Comparison of ENCODE assay signal across 19 cellular contexts in the genomic region with DNA sequence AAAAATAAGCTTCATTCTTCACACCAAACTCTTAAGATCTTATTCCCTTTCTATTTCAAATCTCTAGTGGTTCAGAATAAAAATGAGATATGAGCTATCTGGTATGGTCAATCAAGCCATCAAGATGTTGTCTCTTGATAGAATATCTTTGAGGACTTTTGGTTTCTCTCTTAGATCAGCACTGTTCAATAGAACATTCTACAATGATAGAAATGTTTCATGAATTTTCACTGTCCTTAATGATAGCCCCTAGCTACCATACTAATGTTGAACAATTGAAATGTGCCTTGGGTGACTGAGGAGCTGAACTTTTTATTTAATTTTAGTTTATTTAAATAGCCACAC. TPM values are rescaled to one million over a fixed set of nuclear protein-coding genes. Genes with fewer than 3 reads are reported as not detected.
DNase-seq lines count a peak whose midpoint lies in the region; ATAC-seq and TF ChIP-seq lines count a peak whose summit lies in the region.
"Had no signal": no experiment of that assay in that cellular context is flagged by ENCODE, and none has a peak within 500 bp of the region (broad histone marks: within the 10 kb centered on the region; RNA-seq: fewer than 3 reads in every experiment).

No MANE protein-coding gene starts in this region.

- no peak overlapping the region for H3K4me3 ChIP-seq in aorta (ENCODE audit: low read length in 2 of 2)
- H3K4me3 ChIP-seq: ascending aorta, lower lobe of right lung, tibial artery had no signal

- H3K4me3 Mint-ChIP-seq in activated CD4-positive, alpha-beta memory T cell treated with anti-CD3 and anti-CD28 coated beads for 36 hours: no peak overlapping the region
- no peak overlapping the region for H3K4me3 Mint-ChIP-seq in activated CD4-positive, alpha-beta memory T cell treated with anti-CD3 and anti-CD28 coated beads, Interleukin-2, amount 10 ng/mL, durations not matched to agents 7 days and 5 days
- peak overlapping the region; percentile 70 for H3K4me3 Mint-ChIP-seq in activated T-helper 17 cell treated with anti-CD3 and anti-CD28 coated beads, Interleukin-2, amount 50 U/mL, for 72 hours

- H3K27me3 Mint-ChIP-seq in activated CD4-positive, alpha-beta memory T cell treated with anti-CD3 and anti-CD28 coated beads for 36 hours: no peaks in the 10 kb centered on the region
- no peaks in the 10 kb centered on the region for H3K27me3 Mint-ChIP-seq in activated CD4-positive, alpha-beta memory T cell treated with anti-CD3 and anti-CD28 coated beads, Interleukin-2, amount 10 ng/mL, durations not matched to agents 7 days and 5 days
- no peaks in the 10 kb centered on the region for H3K27me3 Mint-ChIP-seq in activated T-helper 17 cell treated with anti-CD3 and anti-CD28 coated beads, Interleukin-2, amount 50 U/mL, for 72 hours

- peaks cover 9% of the 10 kb centered on the region for H3K9me3 Mint-ChIP-seq in activated CD4-positive, alpha-beta memory T cell treated with anti-CD3 and anti-CD28 coated beads for 36 hours
- H3K9me3 Mint-ChIP-seq in activated CD4-positive, alpha-beta memory T cell treated with anti-CD3 and anti-CD28 coated beads, Interleukin-2, amount 10 ng/mL, durations not matched to agents 7 days and 5 days: peaks cover 2% of the 10 kb centered on the region
- H3K9me3 Mint-ChIP-seq in activated T-helper 17 cell treated with anti-CD3 and anti-CD28 coated beads, Interleukin-2, amount 50 U/mL, for 72 hours: peaks cover 5% of the 10 kb centered on the region

- POLR2A ChIA-PET in activated CD4-positive, alpha-beta memory T cell treated with anti-CD3 and anti-CD28 coated beads for 36 hours (lab: Charles Lee): no interaction called here
- POLR2A ChIA-PET in activated CD4-positive, alpha-beta memory T cell treated with anti-CD3 and anti-CD28 coated beads, Interleukin-2, amount 10 ng/mL, durations not matched to agents 7 days and 5 days (lab: Charles Lee): interaction anchor here (0.8 to 1.1 kb wide), 2 partner anchors 13 to 54 kb away, joined by 3 to 5 read pairs; no protein-coding TSS in a partner anchor

- ATAC-seq in GM19395 (IDR thresholded peaks at IDR 0.05; ENCODE audit: unreplicated experiment) (peak; percentile 26), HG02938 (IDR thresholded peaks at IDR 0.05; ENCODE audit: unreplicated experiment) (peak; percentile 16), aorta (ENCODE audit: low FRiP score) (no peak)
- peak; percentile 20 for ATAC-seq in activated T-helper 17 cell treated with anti-CD3 and anti-CD28 coated beads, Interleukin-2, amount 50 U/mL, for 72 hours (replicated peaks)

- intact Hi-C loops in activated CD4-positive, alpha-beta memory T cell treated with anti-CD3 and anti-CD28 coated beads for 36 hours (cut with micrococcal nuclease): loop anchor here (1.0 kb wide), 1 partner anchor 8 kb away; no protein-coding TSS in a partner anchor
- intact Hi-C loops in aorta (cut with DNase I): no loop called here

- H3K9me3 ChIP-seq in aorta (ENCODE audit: control insufficient read depth, low read length): no peaks in the 10 kb centered on the region
- H3K9me3 ChIP-seq: ascending aorta, lower lobe of right lung, tibial artery had no signal

- no peak for TF ChIP-seq CTCF in GM13976 (IDR thresholded peaks at IDR 0.05; ENCODE audit: borderline replicate concordance, control extremely low read depth, extremely low read depth, insufficient read depth, missing control alignments)

- CTCF ChIA-PET in activated CD4-positive, alpha-beta memory T cell treated with anti-CD3 and anti-CD28 coated beads for 36 hours (lab: Charles Lee): interaction anchor here (0.7 to 3.8 kb wide), 3 partner anchors 24 to 139 kb away, joined by 3 to 22 read pairs (median 3); a partner anchor contains a TSS
- CTCF ChIA-PET in activated CD4-positive, alpha-beta memory T cell treated with anti-CD3 and anti-CD28 coated beads, Interleukin-2, amount 10 ng/mL, durations not matched to agents 7 days and 5 days (lab: Charles Lee): interaction anchor here (1.0 to 1.5 kb wide), 3 partner anchors 21 to 141 kb away, joined by 3 to 11 read pairs (median 4); a partner anchor contains a TSS

- H3K27me3 ChIP-seq in aorta (ENCODE audit: control insufficient read depth in 1 of 2, insufficient read depth in 2 of 2, low read length in 1 of 2): no peaks in the 10 kb centered on the region
- H3K27me3 ChIP-seq: ascending aorta, tibial artery had no signal

- H3K36me3 Mint-ChIP-seq in activated CD4-positive, alpha-beta memory T cell treated with anti-CD3 and anti-CD28 coated beads for 36 hours: peaks cover 35% of the 10 kb centered on the region
- H3K36me3 Mint-ChIP-seq in activated CD4-positive, alpha-beta memory T cell treated with anti-CD3 and anti-CD28 coated beads, Interleukin-2, amount 10 ng/mL, durations not matched to agents 7 days and 5 days (ENCODE audit: low read depth): peaks cover 39% of the 10 kb centered on the region
- peaks cover 47% of the 10 kb centered on the region for H3K36me3 Mint-ChIP-seq in activated T-helper 17 cell treated with anti-CD3 and anti-CD28 coated beads, Interleukin-2, amount 50 U/mL, for 72 hours (ENCODE audit: low read depth)

- H3K4me1 Mint-ChIP-seq in activated CD4-positive, alpha-beta memory T cell treated with anti-CD3 and anti-CD28 coated beads for 36 hours (ENCODE audit: low read depth): peaks cover 15% of the 10 kb centered on the region
- H3K4me1 Mint-ChIP-seq in activated CD4-positive, alpha-beta memory T cell treated with anti-CD3 and anti-CD28 coated beads, Interleukin-2, amount 10 ng/mL, durations not matched to agents 7 days and 5 days: peaks cover 20% of the 10 kb centered on the region
- H3K4me1 Mint-ChIP-seq in activated T-helper 17 cell treated with anti-CD3 and anti-CD28 coated beads, Interleukin-2, amount 50 U/mL, for 72 hours: peaks cover 25% of the 10 kb centered on the region

- in situ Hi-C loops in GM13976 (cut with MboI; ENCODE audit: low sequenced_read_pairs, unreplicated experiment): no loop called here

- H3K27ac Mint-ChIP-seq in activated CD4-positive, alpha-beta memory T cell treated with anti-CD3 and anti-CD28 coated beads for 36 hours: peak overlapping the region; percentile 51
- H3K27ac Mint-ChIP-seq in activated CD4-positive, alpha-beta memory T cell treated with anti-CD3 and anti-CD28 coated beads, Interleukin-2, amount 10 ng/mL, durations not matched to agents 7 days and 5 days: no peak overlapping the region
- H3K27ac Mint-ChIP-seq in activated T-helper 17 cell treated with anti-CD3 and anti-CD28 coated beads, Interleukin-2, amount 50 U/mL, for 72 hours: peak overlapping the region; percentile 92

- H3K4me1 ChIP-seq in aorta (ENCODE audit: control insufficient read depth in 1 of 2, insufficient read depth in 2 of 2, low read length in 2 of 2): no peaks in the 10 kb centered on the region
- H3K4me1 ChIP-seq: ascending aorta, lower lobe of right lung, tibial artery had no signal

- DNase-seq in activated CD4-positive, alpha-beta memory T cell treated with anti-CD3 and anti-CD28 coated beads for 36 hours: no peak
- no peak for DNase-seq in activated CD4-positive, alpha-beta memory T cell treated with anti-CD3 and anti-CD28 coated beads, Interleukin-2, amount 10 ng/mL, durations not matched to agents 7 days and 5 days
- DNase-seq in GM13976 (ENCODE audit: low spot score) (no peak), aorta (no peak), activated gamma-delta T cell treated with Interleukin-2 at 50 U/mL for 16 hours (no peak)
- DNase-seq: activated naive CD4-positive, alpha-beta T cell; islet precursor cell; lower lobe of right lung; NCI-H2081 treated with DMSO at 0.1 percent for 48 hours; NCI-H510A treated with DMSO at 0.1 percent for 48 hours; occipital lobe; SIG-M5; stimulated activated CD4-positive, alpha-beta T cell treated with anti-CD3 and anti-CD28 coated beads, Interleukin-12 subunit alpha, Interleukin-12 subunit beta, amount 100 ng/mL, for 4 hours; tibial artery had no signal

- H3K36me3 ChIP-seq in aorta (ENCODE audit: control insufficient read depth in 1 of 2, insufficient read depth in 2 of 2, low read length in 1 of 2): peaks cover 2 to 4% of the 10 kb centered on the region in 2 donors

- H3K27ac ChIP-seq in aorta (ENCODE audit: low read depth in 1 of 2, low read length in 2 of 2): no peak overlapping the region
- H3K27ac ChIP-seq: ascending aorta, KMS-11, lower lobe of right lung, tibial artery had no signal

RNA-seq across cellular contexts. Expression of a gene that starts 24.1 kb away (rescaled TPM):
- 1 to 10 TPM; 9.6 to 9.8 TPM for total RNA-seq in activated CD4-positive, alpha-beta memory T cell treated with anti-CD3 and anti-CD28 coated beads for 36 hours
- total RNA-seq in activated CD4-positive, alpha-beta memory T cell treated with anti-CD3 and anti-CD28 coated beads, Interleukin-2, amount 10 ng/mL, durations not matched to agents 7 days and 5 days: 10 to 100 TPM; 11.0 to 11.7 TPM
- 1 to 10 TPM; 6.2 to 8.2 TPM for total RNA-seq in activated T-helper 17 cell treated with anti-CD3 and anti-CD28 coated beads, Interleukin-2, amount 50 U/mL, for 72 hours
- total RNA-seq in aorta: 10 to 100 TPM; 16.2 to 20.1 TPM
- 10 to 100 TPM; 15.6 to 37.4 TPM for polyA plus RNA-seq in aorta

RNA-seq across cellular contexts. Expression of a gene that starts 53.9 kb away (rescaled TPM):
- total RNA-seq in activated CD4-positive, alpha-beta memory T cell treated with anti-CD3 and anti-CD28 coated beads for 36 hours: 10 to 100 TPM; 42.8 to 46.9 TPM
- 10 to 100 TPM; 17.6 to 19.2 TPM for total RNA-seq in activated CD4-positive, alpha-beta memory T cell treated with anti-CD3 and anti-CD28 coated beads, Interleukin-2, amount 10 ng/mL, durations not matched to agents 7 days and 5 days
- total RNA-seq in activated T-helper 17 cell treated with anti-CD3 and anti-CD28 coated beads, Interleukin-2, amount 50 U/mL, for 72 hours: 10 to 100 TPM; 39.5 to 44.1 TPM
- 10 to 100 TPM; 30.4 to 34.3 TPM for total RNA-seq in aorta
- 10 to 100 TPM; 13.9 to 23.0 TPM for polyA plus RNA-seq in aorta
